7 cellular contexts compared by ENCODE assay signal in the genomic region with DNA sequence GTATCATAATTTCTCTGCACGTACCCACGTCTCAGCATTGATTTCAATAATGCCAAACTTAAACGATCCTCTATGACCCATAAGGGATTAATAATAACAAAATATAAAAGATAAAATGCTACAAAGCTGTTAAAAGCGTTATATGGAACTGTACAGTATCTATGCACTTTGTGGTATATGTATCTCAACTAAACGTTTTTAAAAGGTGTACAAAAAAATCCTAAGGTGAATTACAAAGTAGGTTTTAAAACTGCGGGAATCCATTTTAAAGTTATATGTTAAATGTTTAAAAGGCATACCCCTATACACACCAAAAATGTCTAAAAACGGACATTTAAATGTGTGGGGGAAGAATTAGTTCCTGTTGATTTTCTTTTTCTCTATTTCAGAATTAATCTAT. TPM values are rescaled to one million over a fixed set of nuclear protein-coding genes. Genes with fewer than 3 reads are reported as not detected.
DNase-seq lines count a peak whose midpoint lies in the region; ATAC-seq and TF ChIP-seq lines count a peak whose summit lies in the region.

No MANE protein-coding gene starts in this region.

- POLR2A ChIA-PET in WTC11 (lab: Charles Lee), result no interaction called here

- DNase-seq in HFF-Myc (ENCODE audit: extremely low read depth, low read depth), result no peak
- no peak for DNase-seq in WTC11 (ENCODE audit: low spot score)
- DNase-seq in glutamatergic neuron, result no peak
- DNase-seq in stimulated activated effector memory CD8-positive, alpha-beta T cell treated with anti-CD3 and anti-CD28 coated beads, Interleukin-12 subunit alpha, Interleukin-12 subunit beta, amount 100 ng/mL, for 72 hours (ENCODE audit: low spot score in 2 of 2), result no peak
- DNase-seq in caudate nucleus (lab: John Stamatoyannopoulos, UW), result no peak

- no peak overlapping the region for H3K27ac Mint-ChIP-seq in WTC11
- H3K27ac Mint-ChIP-seq in glutamatergic neuron (ENCODE audit: unreplicated experiment), result no peak overlapping the region
- H3K27ac Mint-ChIP-seq in stimulated activated effector memory CD8-positive, alpha-beta T cell treated with anti-CD3 and anti-CD28 coated beads, Interleukin-12 subunit alpha, Interleukin-12 subunit beta, amount 100 ng/mL, for 72 hours, result peak overlapping the region; percentile 99

- H3K36me3 Mint-ChIP-seq in WTC11 (peaks cover 8% of the 10 kb centered on the region), glutamatergic neuron (ENCODE audit: unreplicated experiment) (no peaks in the 10 kb centered on the region)
- H3K36me3 Mint-ChIP-seq in stimulated activated effector memory CD8-positive, alpha-beta T cell treated with anti-CD3 and anti-CD28 coated beads, Interleukin-12 subunit alpha, Interleukin-12 subunit beta, amount 100 ng/mL, for 72 hours, result peaks cover 40% of the 10 kb centered on the region

- CTCF ChIA-PET in WTC11 (lab: Charles Lee), result no interaction called here

- TF ChIP-seq CTCF in HFF-Myc (IDR thresholded peaks at IDR 0.05; ENCODE audit: low read depth, low read length, missing control alignments), result no peak
- TF ChIP-seq CTCF in WTC11 (IDR thresholded peaks at IDR 0.05), result no peak
- no peak for TF ChIP-seq CTCF in glutamatergic neuron (IDR thresholded peaks at IDR 0.05; ENCODE audit: partially characterized antibody, unreplicated experiment)

- no peak overlapping the region for H3K27ac ChIP-seq in caudate nucleus (ENCODE audit: low read depth, low read length)

- peaks cover 5% of the 10 kb centered on the region for H3K27me3 Mint-ChIP-seq in WTC11 (ENCODE audit: low read depth)
- H3K27me3 Mint-ChIP-seq in glutamatergic neuron (ENCODE audit: unreplicated experiment), result peaks cover 6% of the 10 kb centered on the region

- peak overlapping the region; percentile 66 for H3K4me3 ChIP-seq in HFF-Myc (replicated peaks; ENCODE audit: low read depth, low read length)

- H3K4me1 Mint-ChIP-seq in WTC11, result 0 out of 2 replicates have a peak, but pooled peaks cover 6% of the 10 kb centered on the region
- H3K4me1 Mint-ChIP-seq in glutamatergic neuron (ENCODE audit: low read depth, unreplicated experiment), result no peaks in the 10 kb centered on the region
- peaks cover 21% of the 10 kb centered on the region for H3K4me1 Mint-ChIP-seq in stimulated activated effector memory CD8-positive, alpha-beta T cell treated with anti-CD3 and anti-CD28 coated beads, Interleukin-12 subunit alpha, Interleukin-12 subunit beta, amount 100 ng/mL, for 72 hours

- ATAC-seq in WTC11 (no peak), HG03432 (IDR thresholded peaks at IDR 0.05; ENCODE audit: unreplicated experiment) (no peak), HG03135 (IDR thresholded peaks at IDR 0.05; ENCODE audit: unreplicated experiment) (no peak)
- ATAC-seq in stimulated activated effector memory CD8-positive, alpha-beta T cell treated with anti-CD3 and anti-CD28 coated beads, Interleukin-12 subunit alpha, Interleukin-12 subunit beta, amount 100 ng/mL, for 72 hours, result no peak

- H3K4me3 Mint-ChIP-seq in WTC11, result peak overlapping the region; percentile 90; the same call in 1 of the 2 replicates
- peak overlapping the region; percentile 96 for H3K4me3 Mint-ChIP-seq in glutamatergic neuron (ENCODE audit: unreplicated experiment)
- peak overlapping the region; percentile 96 for H3K4me3 Mint-ChIP-seq in stimulated activated effector memory CD8-positive, alpha-beta T cell treated with anti-CD3 and anti-CD28 coated beads, Interleukin-12 subunit alpha, Interleukin-12 subunit beta, amount 100 ng/mL, for 72 hours

- H3K9me3 Mint-ChIP-seq in WTC11 (no peaks in the 10 kb centered on the region), glutamatergic neuron (ENCODE audit: unreplicated experiment) (peaks cover 3% of the 10 kb centered on the region)
- H3K9me3 Mint-ChIP-seq in stimulated activated effector memory CD8-positive, alpha-beta T cell treated with anti-CD3 and anti-CD28 coated beads, Interleukin-12 subunit alpha, Interleukin-12 subunit beta, amount 100 ng/mL, for 72 hours, result no peaks in the 10 kb centered on the region

TF ChIP-seq in WTC11, 78 proteins besides CTCF, POLR2A, EP300 and RAD21:
- TF ChIP-seq NFE2L1 (CRISPR knock-in tag; IDR thresholded peaks at IDR 0.05), result no peak
- no peak for TF ChIP-seq ZNF263 (CRISPR knock-in tag; IDR thresholded peaks at IDR 0.05; ENCODE audit: low read depth)
- TF ChIP-seq ZNF232 (CRISPR knock-in tag; IDR thresholded peaks at IDR 0.05), result no peak
- TF ChIP-seq OVOL2 (CRISPR knock-in tag; IDR thresholded peaks at IDR 0.05; ENCODE audit: borderline replicate concordance), result no peak
- TF ChIP-seq, protein P1, sequence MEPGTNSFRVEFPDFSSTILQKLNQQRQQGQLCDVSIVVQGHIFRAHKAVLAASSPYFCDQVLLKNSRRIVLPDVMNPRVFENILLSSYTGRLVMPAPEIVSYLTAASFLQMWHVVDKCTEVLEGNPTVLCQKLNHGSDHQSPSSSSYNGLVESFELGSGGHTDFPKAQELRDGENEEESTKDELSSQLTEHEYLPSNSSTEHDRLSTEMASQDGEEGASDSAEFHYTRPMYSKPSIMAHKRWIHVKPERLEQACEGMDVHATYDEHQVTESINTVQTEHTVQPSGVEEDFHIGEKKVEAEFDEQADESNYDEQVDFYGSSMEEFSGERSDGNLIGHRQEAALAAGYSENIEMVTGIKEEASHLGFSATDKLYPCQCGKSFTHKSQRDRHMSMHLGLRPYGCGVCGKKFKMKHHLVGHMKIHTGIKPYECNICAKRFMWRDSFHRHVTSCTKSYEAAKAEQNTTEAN (CRISPR knock-in tag; IDR thresholded peaks at IDR 0.05), result no peak
- no peak for TF ChIP-seq PRRX2 (CRISPR knock-in tag; IDR thresholded peaks at IDR 0.05)
- TF ChIP-seq, protein P2, sequence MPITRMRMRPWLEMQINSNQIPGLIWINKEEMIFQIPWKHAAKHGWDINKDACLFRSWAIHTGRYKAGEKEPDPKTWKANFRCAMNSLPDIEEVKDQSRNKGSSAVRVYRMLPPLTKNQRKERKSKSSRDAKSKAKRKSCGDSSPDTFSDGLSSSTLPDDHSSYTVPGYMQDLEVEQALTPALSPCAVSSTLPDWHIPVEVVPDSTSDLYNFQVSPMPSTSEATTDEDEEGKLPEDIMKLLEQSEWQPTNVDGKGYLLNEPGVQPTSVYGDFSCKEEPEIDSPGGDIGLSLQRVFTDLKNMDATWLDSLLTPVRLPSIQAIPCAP (CRISPR knock-in tag; IDR thresholded peaks at IDR 0.05), result no peak
- no peak for TF ChIP-seq FOXP1 (CRISPR knock-in tag; IDR thresholded peaks at IDR 0.05; ENCODE audit: borderline replicate concordance)
- TF ChIP-seq RORB (CRISPR knock-in tag; IDR thresholded peaks at IDR 0.05), result no peak
- TF ChIP-seq, protein P3, sequence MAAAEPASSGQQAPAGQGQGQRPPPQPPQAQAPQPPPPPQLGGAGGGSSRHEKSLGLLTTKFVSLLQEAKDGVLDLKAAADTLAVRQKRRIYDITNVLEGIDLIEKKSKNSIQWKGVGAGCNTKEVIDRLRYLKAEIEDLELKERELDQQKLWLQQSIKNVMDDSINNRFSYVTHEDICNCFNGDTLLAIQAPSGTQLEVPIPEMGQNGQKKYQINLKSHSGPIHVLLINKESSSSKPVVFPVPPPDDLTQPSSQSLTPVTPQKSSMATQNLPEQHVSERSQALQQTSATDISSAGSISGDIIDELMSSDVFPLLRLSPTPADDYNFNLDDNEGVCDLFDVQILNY (CRISPR knock-in tag; IDR thresholded peaks at IDR 0.05), result no peak
- TF ChIP-seq RELA (CRISPR knock-in tag; IDR thresholded peaks at IDR 0.05; ENCODE audit: borderline replicate concordance), result no peak
- TF ChIP-seq, protein P4, sequence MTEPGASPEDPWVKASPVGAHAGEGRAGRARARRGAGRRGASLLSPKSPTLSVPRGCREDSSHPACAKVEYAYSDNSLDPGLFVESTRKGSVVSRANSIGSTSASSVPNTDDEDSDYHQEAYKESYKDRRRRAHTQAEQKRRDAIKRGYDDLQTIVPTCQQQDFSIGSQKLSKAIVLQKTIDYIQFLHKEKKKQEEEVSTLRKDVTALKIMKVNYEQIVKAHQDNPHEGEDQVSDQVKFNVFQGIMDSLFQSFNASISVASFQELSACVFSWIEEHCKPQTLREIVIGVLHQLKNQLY (CRISPR knock-in tag; IDR thresholded peaks at IDR 0.05), result no peak
- no peak for TF ChIP-seq CREM (CRISPR knock-in tag; IDR thresholded peaks at IDR 0.05)

RNA-seq across cellular contexts. Expression of a gene that starts 0.9 kb away (rescaled TPM):
- total RNA-seq in WTC11 (2021) (6.2 to 8.6 TPM (median 8.1 TPM) in 3 replicates), glutamatergic neuron (ENCODE audit: unreplicated experiment) (7.8 TPM)

RNA-seq across cellular contexts. Expression of a gene that starts 3.9 kb away (rescaled TPM):
- total RNA-seq in WTC11 (2021) (not detected in 3 replicates), glutamatergic neuron (ENCODE audit: unreplicated experiment) (not detected)
